ENCODE assay signal across 8 cellular contexts in the genomic region with DNA sequence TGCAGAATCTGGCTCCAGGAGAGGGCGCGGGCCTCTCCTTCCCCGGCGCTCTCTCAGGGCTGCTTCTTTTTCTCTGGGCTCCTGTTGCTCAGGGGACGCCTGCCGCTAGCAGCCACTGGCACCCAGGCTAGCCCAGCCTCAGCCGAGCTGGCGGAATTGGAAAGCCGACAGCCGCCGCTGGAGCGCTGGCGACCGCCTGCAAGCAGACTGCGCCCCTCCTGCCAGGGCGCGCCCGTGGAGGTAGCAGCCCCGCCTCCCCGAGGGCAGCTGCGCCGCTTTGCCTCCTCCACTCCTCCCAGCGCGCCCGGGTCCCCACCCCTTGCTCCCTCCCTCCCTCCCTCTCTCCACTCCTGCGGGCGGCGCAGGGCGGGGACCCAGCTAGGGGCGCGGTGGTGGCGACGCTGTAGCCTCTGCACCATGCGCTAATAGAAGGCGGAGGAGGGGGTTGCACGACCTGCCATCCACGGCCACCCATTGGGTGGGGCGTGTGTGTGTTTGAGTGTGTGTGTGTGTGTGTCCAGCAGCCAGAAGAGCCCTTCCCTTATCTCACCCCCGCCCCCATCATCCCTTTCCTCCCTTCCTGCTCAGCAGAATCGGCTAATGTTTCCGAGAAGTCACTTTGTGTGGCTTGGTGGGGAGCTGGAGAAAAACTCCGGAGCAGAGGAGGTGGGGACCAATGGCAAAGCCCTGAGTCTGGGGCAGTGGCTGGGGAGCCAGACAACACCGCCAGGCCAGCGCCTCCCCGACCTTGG. TPM values are rescaled to one million over a fixed set of nuclear protein-coding genes. Genes with fewer than 3 reads are reported as not detected.
A peak's percentile ranks its signal among the peaks of the same experiment; 100 is the strongest.
DNase-seq lines count a peak whose midpoint lies in the region; ATAC-seq and TF ChIP-seq lines count a peak whose summit lies in the region.

A gene (minus strand): TSS at position 209 of the 752 bp plus-strand sequence. CDS start 64,188 bp downstream, outside the sequence.

- no peaks in the 10 kb centered on the region for H3K9me2 ChIP-seq in PC-9 (ENCODE audit: insufficient read depth)

- ATAC-seq in GM19395 (IDR thresholded peaks at IDR 0.05; ENCODE audit: unreplicated experiment), result peak; percentile 60

- H3K9me3 ChIP-seq in BLaER1 (no peaks in the 10 kb centered on the region), PC-9 (ENCODE audit: insufficient read depth, low read depth) (no peaks in the 10 kb centered on the region), iPS-15b (ENCODE audit: control insufficient read depth, insufficient read depth, low read length) (no peaks in the 10 kb centered on the region)

- H3K9me3 Mint-ChIP-seq in MCF 10A (ENCODE audit: unreplicated experiment), result no peaks in the 10 kb centered on the region

- H3K36me3 ChIP-seq in BLaER1 (no peaks in the 10 kb centered on the region), PC-9 (ENCODE audit: low read depth) (no peaks in the 10 kb centered on the region), iPS-15b (ENCODE audit: control insufficient read depth, insufficient read depth, low read length) (no peaks in the 10 kb centered on the region)

- DNase-seq in HUDEP-2 (lab: John Stamatoyannopoulos, UW; ENCODE audit: unreplicated experiment in 76 of 76) (peak in 71 of 76 experiments; percentile 5 to 87 (median 58)), PC-9 (peak in 1 of 2 experiments; percentile 70), MCF 10A (ENCODE audit: unreplicated experiment) (peak; percentile 61), renal cortical epithelial cell (ENCODE audit: low read depth) (peak; percentile 41)
- DNase-seq in stimulated activated naive CD4-positive, alpha-beta T cell treated with Interleukin-2 at 50 U/mL for 16 hours (lab: John Stamatoyannopoulos, UW), result no peak

- H3K27me3 Mint-ChIP-seq in MCF 10A (ENCODE audit: insufficient read depth, unreplicated experiment), result peaks cover 63% of the 10 kb centered on the region

- H3K4me1 ChIP-seq in BLaER1, result peaks cover 18% of the 10 kb centered on the region
- 0 out of 2 replicates have a peak, but pooled peaks cover 8% of the 10 kb centered on the region for H3K4me1 ChIP-seq in PC-9 (replicated peaks; ENCODE audit: insufficient read depth)
- H3K4me1 ChIP-seq in iPS-15b (ENCODE audit: control insufficient read depth, insufficient read depth, low read length), result peaks cover 12% of the 10 kb centered on the region

- H3K9ac ChIP-seq in BLaER1 (peak within 1 kb of the TSS; percentile 48), iPS-15b (ENCODE audit: low read depth, low read length) (peak within 1 kb of the TSS; percentile 14)

- H3K4me2 ChIP-seq in BLaER1 (peak within 1 kb of the TSS; percentile 99), PC-9 (peak within 1 kb of the TSS; percentile 84)

- no peaks in the 10 kb centered on the region for H4K20me1 ChIP-seq in BLaER1
- H4K20me1 ChIP-seq in PC-9 (ENCODE audit: insufficient read depth), result no peaks in the 10 kb centered on the region

- H3K36me3 Mint-ChIP-seq in MCF 10A (ENCODE audit: insufficient read depth, unreplicated experiment), result no peaks in the 10 kb centered on the region

- CTCF ChIA-PET in PC-9 (lab: Charles Lee) (interaction anchor here (0.7 kb wide), 4 partner anchors 10 to 850 kb away, joined by 3 to 5 read pairs (median 4); no protein-coding TSS in a partner anchor), MCF 10A (lab: Yijun Ruan, JAX) (interaction anchor here (0.6 to 3.3 kb wide), 11 partner anchors 9 to 907 kb away, joined by 3 to 11 read pairs (median 3); no protein-coding TSS in a partner anchor)

- peak within 1 kb of the TSS; percentile 77 for H2AFZ ChIP-seq in PC-9

- H3K27ac ChIP-seq in BLaER1, result no peak within 1 kb of the TSS
- H3K27ac ChIP-seq in PC-9, result no peak within 1 kb of the TSS

- POLR2A ChIA-PET in PC-9 (lab: Charles Lee; ENCODE audit: unreplicated experiment), result interaction anchor here (0.5 to 0.7 kb wide), 3 partner anchors 78 to 1534 kb away, joined by 3 to 4 read pairs (median 4); no protein-coding TSS in a partner anchor
- POLR2A ChIA-PET in MCF 10A (lab: Yijun Ruan, JAX), result no interaction called here

- no peak for TF ChIP-seq CTCF in PC-9 (conservative IDR thresholded peaks at IDR 0.05)
- peak; percentile 5 for TF ChIP-seq CTCF in MCF 10A (IDR thresholded peaks at IDR 0.05; ENCODE audit: unreplicated experiment)

- H3K27ac Mint-ChIP-seq in MCF 10A (ENCODE audit: low read depth, unreplicated experiment), result no peak within 1 kb of the TSS

- H3K4me3 Mint-ChIP-seq in MCF 10A (ENCODE audit: unreplicated experiment), result peak within 1 kb of the TSS; percentile 75

- intact Hi-C loops in PC-9 (cut with micrococcal nuclease; ENCODE audit: unreplicated experiment), result loop anchor here (5.0 kb wide), 2 partner anchors 134 to 194 kb away; no protein-coding TSS in a partner anchor
- intact Hi-C loops in MCF 10A (cut with micrococcal nuclease), result loop anchor here (5.0 kb wide), 2 partner anchors 36 to 194 kb away; no protein-coding TSS in a partner anchor

- H3K79me2 ChIP-seq in PC-9 (ENCODE audit: low read depth), result no peaks in the 10 kb centered on the region

- BruUV-seq in PC-9 (replicated peaks; lab: Mats Ljungman, UMichigan) (no TSS peak), MCF 10A (replicated peaks; lab: Mats Ljungman, UMichigan) (no TSS peak)

- no peaks in the 10 kb centered on the region for H3K27me3 ChIP-seq in BLaER1
- no peaks in the 10 kb centered on the region for H3K27me3 ChIP-seq in PC-9 (ENCODE audit: insufficient read depth, low read depth)
- peaks cover 13% of the 10 kb centered on the region for H3K27me3 ChIP-seq in iPS-15b (ENCODE audit: control insufficient read depth, insufficient read depth, low read length)

- no peaks in the 10 kb centered on the region for H3F3A ChIP-seq in PC-9 (ENCODE audit: insufficient read depth, low read depth)

- H3K4me1 Mint-ChIP-seq in MCF 10A (ENCODE audit: insufficient read depth, unreplicated experiment), result peaks cover 6% of the 10 kb centered on the region

- H3K4me3 ChIP-seq in BLaER1 (peak within 1 kb of the TSS; percentile 72), PC-9 (peak within 1 kb of the TSS; percentile 55), iPS-15b (ENCODE audit: low read depth, low read length) (peak within 1 kb of the TSS; percentile 65)

RNA-seq across cellular contexts. Expression of the gene that starts here (rescaled TPM):
- 3.4 and 5.2 TPM in 2 replicates for total RNA-seq in PC-9 (2021)
- total RNA-seq in MCF 10A (2022), result 1.3 and 1.9 TPM in 2 replicates
- total RNA-seq in renal cortical epithelial cell, result 1.0 and 2.8 TPM in 2 replicates
